1 cellular context compared by ENCODE assay signal in the genomic region with DNA sequence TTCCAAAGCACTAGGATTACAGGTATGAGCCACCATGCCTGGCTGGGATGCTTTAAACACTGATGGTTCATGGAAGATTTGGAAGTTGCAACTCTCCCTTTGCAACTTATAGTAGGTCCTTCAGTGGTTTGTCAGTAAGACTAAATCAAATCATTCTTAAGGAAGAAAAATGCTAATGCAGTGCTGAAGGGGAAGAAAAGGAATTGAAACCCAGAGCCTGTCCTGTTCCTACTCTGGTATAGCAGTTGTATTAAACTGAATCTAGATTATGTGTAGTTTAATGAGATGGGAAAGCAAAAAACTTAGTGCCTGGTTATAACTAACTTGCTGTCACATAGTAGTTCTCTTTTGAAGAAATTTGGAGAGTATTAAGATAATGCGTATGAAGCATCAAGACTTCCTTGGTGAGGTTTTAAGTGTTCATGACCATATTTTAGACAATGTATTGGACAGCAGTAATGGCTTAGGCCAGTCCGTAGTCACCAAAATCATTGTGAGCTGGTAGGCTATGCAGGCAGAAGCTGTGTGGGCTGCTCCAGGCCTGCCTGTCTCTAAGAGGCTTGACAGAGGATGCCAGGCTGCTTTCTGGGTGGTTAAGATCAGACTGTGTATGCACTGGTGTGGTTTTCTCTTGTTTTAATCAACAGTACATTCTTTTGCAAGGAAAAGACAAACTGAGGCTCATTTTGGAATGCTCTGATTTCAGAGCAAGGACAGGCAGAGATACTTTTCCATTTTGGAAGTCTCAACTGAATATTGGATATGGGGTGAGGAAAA.
TF ChIP-seq lines count a peak whose summit lies in the region.

No MANE protein-coding gene starts in this region.

TF ChIP-seq in WTC11, 78 proteins besides CTCF, POLR2A, EP300 and RAD21 (continued from another document):
- no peak for TF ChIP-seq GRHL2 (CRISPR knock-in tag; IDR thresholded peaks at IDR 0.05; ENCODE audit: insufficient replicate concordance, severe bottlenecking)
- TF ChIP-seq NR2C2 (CRISPR knock-in tag; IDR thresholded peaks at IDR 0.05), result no peak
- TF ChIP-seq, protein P1, sequence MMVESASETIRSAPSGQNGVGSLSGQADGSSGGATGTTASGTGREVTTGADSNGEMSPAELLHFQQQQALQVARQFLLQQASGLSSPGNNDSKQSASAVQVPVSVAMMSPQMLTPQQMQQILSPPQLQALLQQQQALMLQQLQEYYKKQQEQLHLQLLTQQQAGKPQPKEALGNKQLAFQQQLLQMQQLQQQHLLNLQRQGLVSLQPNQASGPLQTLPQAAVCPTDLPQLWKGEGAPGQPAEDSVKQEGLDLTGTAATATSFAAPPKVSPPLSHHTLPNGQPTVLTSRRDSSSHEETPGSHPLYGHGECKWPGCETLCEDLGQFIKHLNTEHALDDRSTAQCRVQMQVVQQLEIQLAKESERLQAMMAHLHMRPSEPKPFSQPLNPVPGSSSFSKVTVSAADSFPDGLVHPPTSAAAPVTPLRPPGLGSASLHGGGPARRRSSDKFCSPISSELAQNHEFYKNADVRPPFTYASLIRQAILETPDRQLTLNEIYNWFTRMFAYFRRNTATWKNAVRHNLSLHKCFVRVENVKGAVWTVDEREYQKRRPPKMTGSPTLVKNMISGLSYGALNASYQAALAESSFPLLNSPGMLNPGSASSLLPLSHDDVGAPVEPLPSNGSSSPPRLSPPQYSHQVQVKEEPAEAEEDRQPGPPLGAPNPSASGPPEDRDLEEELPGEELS (CRISPR knock-in tag; IDR thresholded peaks at IDR 0.05), result no peak
- TF ChIP-seq, protein P2, sequence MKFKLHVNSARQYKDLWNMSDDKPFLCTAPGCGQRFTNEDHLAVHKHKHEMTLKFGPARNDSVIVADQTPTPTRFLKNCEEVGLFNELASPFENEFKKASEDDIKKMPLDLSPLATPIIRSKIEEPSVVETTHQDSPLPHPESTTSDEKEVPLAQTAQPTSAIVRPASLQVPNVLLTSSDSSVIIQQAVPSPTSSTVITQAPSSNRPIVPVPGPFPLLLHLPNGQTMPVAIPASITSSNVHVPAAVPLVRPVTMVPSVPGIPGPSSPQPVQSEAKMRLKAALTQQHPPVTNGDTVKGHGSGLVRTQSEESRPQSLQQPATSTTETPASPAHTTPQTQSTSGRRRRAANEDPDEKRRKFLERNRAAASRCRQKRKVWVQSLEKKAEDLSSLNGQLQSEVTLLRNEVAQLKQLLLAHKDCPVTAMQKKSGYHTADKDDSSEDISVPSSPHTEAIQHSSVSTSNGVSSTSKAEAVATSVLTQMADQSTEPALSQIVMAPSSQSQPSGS (CRISPR knock-in tag; IDR thresholded peaks at IDR 0.05; ENCODE audit: borderline replicate concordance, low read depth), result no peak
- TF ChIP-seq, protein P3, sequence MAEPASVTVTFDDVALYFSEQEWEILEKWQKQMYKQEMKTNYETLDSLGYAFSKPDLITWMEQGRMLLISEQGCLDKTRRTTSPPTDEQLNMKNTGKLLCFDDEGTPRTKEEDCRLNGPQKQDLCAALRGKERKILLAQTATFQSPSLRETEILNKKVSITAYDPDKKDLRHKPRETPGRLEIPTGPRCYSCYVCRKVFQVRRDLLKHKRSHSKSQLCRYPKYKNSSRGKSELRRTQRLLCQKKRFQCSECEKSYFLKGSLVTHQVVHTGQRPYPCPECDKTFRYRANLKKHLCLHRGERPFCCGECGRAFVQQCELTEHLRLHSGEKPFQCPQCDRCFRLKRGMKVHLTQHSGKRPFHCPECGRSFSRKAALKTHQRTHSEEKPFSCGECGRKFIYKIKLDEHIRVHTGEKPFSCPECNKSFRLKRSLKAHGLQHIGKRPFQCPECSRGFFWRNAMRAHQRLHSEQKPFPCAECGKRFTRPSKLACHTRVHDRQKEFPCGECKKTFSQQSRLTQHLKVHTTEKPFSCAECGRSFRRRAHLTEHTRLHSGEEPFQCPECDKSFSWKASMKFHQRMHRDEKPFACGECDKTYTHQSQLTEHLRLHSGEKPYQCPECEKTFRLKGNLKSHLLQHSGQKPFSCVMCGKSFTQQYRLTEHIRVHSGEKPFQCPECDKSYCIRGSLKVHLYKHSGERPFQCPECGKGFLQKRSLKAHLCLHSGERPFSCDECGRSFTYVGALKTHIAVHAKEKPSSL (CRISPR knock-in tag; conservative IDR thresholded peaks at IDR 0.05), result no peak
- TF ChIP-seq GABPB1 (CRISPR knock-in tag; IDR thresholded peaks at IDR 0.05), result no peak
- TF ChIP-seq, protein P4, sequence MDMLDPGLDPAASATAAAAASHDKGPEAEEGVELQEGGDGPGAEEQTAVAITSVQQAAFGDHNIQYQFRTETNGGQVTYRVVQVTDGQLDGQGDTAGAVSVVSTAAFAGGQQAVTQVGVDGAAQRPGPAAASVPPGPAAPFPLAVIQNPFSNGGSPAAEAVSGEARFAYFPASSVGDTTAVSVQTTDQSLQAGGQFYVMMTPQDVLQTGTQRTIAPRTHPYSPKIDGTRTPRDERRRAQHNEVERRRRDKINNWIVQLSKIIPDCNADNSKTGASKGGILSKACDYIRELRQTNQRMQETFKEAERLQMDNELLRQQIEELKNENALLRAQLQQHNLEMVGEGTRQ (CRISPR knock-in tag; IDR thresholded peaks at IDR 0.05), result no peak
- TF ChIP-seq ZNF396 (CRISPR knock-in tag; IDR thresholded peaks at IDR 0.05; ENCODE audit: borderline replicate concordance), result no peak
TF ChIP-seq in WTC11: peak in this region for 0.
